16 cellular contexts compared by ENCODE assay signal in the genomic region with DNA sequence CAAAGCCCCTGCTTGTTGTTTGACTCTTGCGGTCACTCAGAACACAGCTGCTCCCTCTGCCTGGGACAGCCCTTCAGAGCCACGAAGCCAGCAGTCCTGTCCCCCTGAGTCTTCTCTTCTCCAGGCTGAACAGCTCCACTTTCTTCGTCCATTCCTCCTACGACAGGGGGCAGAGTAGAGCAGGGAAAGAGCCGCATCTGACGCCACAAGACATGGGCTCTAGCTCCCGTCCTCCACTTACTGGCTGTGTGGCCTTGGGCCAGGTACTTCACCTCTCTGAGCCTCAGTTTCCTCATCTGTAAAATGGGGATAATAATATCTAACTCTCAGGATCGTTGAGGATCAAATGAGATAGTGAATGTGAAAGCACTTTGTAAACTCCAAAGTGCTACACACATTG. TPM values are rescaled to one million over a fixed set of nuclear protein-coding genes. Genes with fewer than 3 reads are reported as not detected.
DNase-seq lines count a peak whose midpoint lies in the region; ATAC-seq and TF ChIP-seq lines count a peak whose summit lies in the region.
"Had no signal": no experiment of that assay in that cellular context is flagged by ENCODE, and none has a peak within 500 bp of the region (broad histone marks: within the 10 kb centered on the region; RNA-seq: fewer than 3 reads in every experiment).

No MANE protein-coding gene starts in this region.

- ATAC-seq in GM21619 (IDR thresholded peaks at IDR 0.05; ENCODE audit: unreplicated experiment) (no peak), GM19324 (IDR thresholded peaks at IDR 0.05; ENCODE audit: low FRiP score, unreplicated experiment) (no peak)

- DNase-seq in stimulated activated CD4-positive, alpha-beta T cell treated with anti-CD3 and anti-CD28 coated beads, Interleukin-15, amount 100 ng/mL, for 24 hours = peak; percentile 6
- no peak for DNase-seq in stimulated activated CD4-positive, alpha-beta T cell treated with anti-CD3 and anti-CD28 coated beads, Interleukin-1b, Interleukin-23, amount 100 ng/mL, for 48 hours
- DNase-seq in NB4 (ENCODE audit: low read depth) (peak; percentile 51), dermis blood vessel endothelial cell (peak; percentile 33), GM19238 (ENCODE audit: insufficient read length, low spot score) (no peak), cardiac septum (ENCODE audit: low spot score) (no peak)
- DNase-seq: GF-D8; HCEC 1CT; mesenchymal stem cell; NCI-H226; stimulated activated CD4-positive, alpha-beta T cell treated with anti-CD3 and anti-CD28 coated beads, Interleukin-2, amount 100 ng/mL, for 48 hours; stimulated activated naive CD4-positive, alpha-beta T cell treated with Interleukin-2 at 50 U/mL for 16 hours had no signal

- TF ChIP-seq POLR2A in NB4 (IDR thresholded peaks at IDR 0.05; ENCODE audit: extremely low read depth, insufficient read length) = no peak

- intact Hi-C loops in cardiac septum (cut with DNase I) = no loop called here

- TF ChIP-seq CTCF in NB4 (IDR thresholded peaks at IDR 0.05; ENCODE audit: low read depth, low read length) = peak; percentile 37

- no peak overlapping the region for H3K4me3 ChIP-seq in NB4 (ENCODE audit: low read depth, low read length)
- H3K4me3 ChIP-seq: BLaER1 had no signal

RNA-seq across cellular contexts. Expression of a gene that starts 29.9 kb away (rescaled TPM):
- total RNA-seq in dermis blood vessel endothelial cell (1.9 TPM in 1 of 2 replicates, not detected in the other), cardiac septum (4.9 TPM)
- total RNA-seq: astrocyte had no signal

RNA-seq across cellular contexts. Expression of a gene that starts 47.3 kb away (rescaled TPM):
- total RNA-seq in dermis blood vessel endothelial cell (27.6 and 36.2 TPM in 2 replicates), cardiac septum (11.1 TPM)

Comparison
In these comparisons a context has a peak if more than half of its experiments do, and no peak if none do; other contexts are left out.
1. DNase-seq: peak in stimulated activated CD4-positive, alpha-beta T cell treated with anti-CD3 and anti-CD28 coated beads, Interleukin-15, amount 100 ng/mL, for 24 hours (single experiment), NB4 (single experiment) and dermis blood vessel endothelial cell (single experiment); none in stimulated activated CD4-positive, alpha-beta T cell treated with anti-CD3 and anti-CD28 coated beads, Interleukin-1b, Interleukin-23, amount 100 ng/mL, for 48 hours (single experiment), GM19238 (single experiment) and cardiac septum (single experiment).